17 cellular contexts compared by ENCODE assay signal in genomic region chr3:123842711-123843110, GRCh38. TPM values are rescaled to one million over a fixed set of nuclear protein-coding genes. Genes with fewer than 3 reads are reported as not detected.
DNase-seq lines count a peak whose midpoint lies in the region; ATAC-seq and TF ChIP-seq lines count a peak whose summit lies in the region.
"Had no signal": no experiment of that assay in that cellular context is flagged by ENCODE, and none has a peak within 500 bp of the region (broad histone marks: within the 10 kb centered on the region; RNA-seq: fewer than 3 reads in every experiment).

No MANE protein-coding gene starts in this region.

- CTCF ChIA-PET in IMR-90 (lab: Yijun Ruan, JAX): no interaction called here

- H3K4me1 ChIP-seq in IMR-90 (ENCODE audit: control insufficient read depth, insufficient read depth, low read length) (peaks cover 5% of the 10 kb centered on the region; the same call in 1 of the 2 replicates), ectodermal cell (ENCODE audit: control insufficient read depth, insufficient read depth, low read length) (peaks cover 18% of the 10 kb centered on the region), neuron (ENCODE audit: insufficient read depth, low read length) (peaks cover 21% of the 10 kb centered on the region)

- no peaks in the 10 kb centered on the region for H3K27me3 ChIP-seq in IMR-90 (ENCODE audit: control insufficient read depth, insufficient read depth, low read length)
- no peaks in the 10 kb centered on the region for H3K27me3 ChIP-seq in ectodermal cell (ENCODE audit: control insufficient read depth, insufficient read depth, low read length, poor library complexity, severe bottlenecking)
- no peaks in the 10 kb centered on the region for H3K27me3 ChIP-seq in neuron (ENCODE audit: insufficient read depth, low read length)

- H3K36me3 ChIP-seq in IMR-90 (ENCODE audit: control insufficient read depth, insufficient read depth, low read length) (peaks cover 17% of the 10 kb centered on the region), ectodermal cell (ENCODE audit: control insufficient read depth, insufficient read depth, low read length) (no peaks in the 10 kb centered on the region), neuron (ENCODE audit: insufficient read depth, low read length) (no peaks in the 10 kb centered on the region)

- in situ Hi-C loops in IMR-90 (cut with MboI; ENCODE audit: low sequenced_read_pairs): no loop called here

- no peak overlapping the region for H4K91ac ChIP-seq in IMR-90 (ENCODE audit: insufficient read depth, low read depth, low read length)

- H3K4me3 ChIP-seq in IMR-90 (ENCODE audit: insufficient read depth, low read depth, low read length) (no peak overlapping the region), ectodermal cell (ENCODE audit: insufficient read depth, low read depth, low read length) (no peak overlapping the region), neuron (ENCODE audit: low read length) (no peak overlapping the region)

- no peak for ATAC-seq in IMR-90 (ENCODE audit: low read depth)
- ATAC-seq in GM19328 (IDR thresholded peaks at IDR 0.05; ENCODE audit: unreplicated experiment): no peak

- intact Hi-C loops in IMR-90 (cut with micrococcal nuclease): no loop called here

- peak overlapping the region; percentile 40 for H2BK5ac ChIP-seq in IMR-90 (ENCODE audit: low read depth, low read length, poor library complexity, severe bottlenecking)

- H2BK15ac ChIP-seq in IMR-90 (ENCODE audit: low read depth, low read length): peak overlapping the region; percentile 39; the same call in 1 of the 3 replicates

- H3K14ac ChIP-seq in IMR-90 (replicated peaks; ENCODE audit: low read depth, low read length): no peak overlapping the region; the same call in 1 of the 2 replicates

- H4K20me1 ChIP-seq in IMR-90 (ENCODE audit: insufficient read depth, low read length): peaks cover 9% of the 10 kb centered on the region; the same call in 1 of the 2 replicates

- H3K9ac ChIP-seq in IMR-90 (ENCODE audit: low read depth, low read length): no peak overlapping the region

- TF ChIP-seq CTCF in IMR-90 (conservative IDR thresholded peaks at IDR 0.05; ENCODE audit: low read depth, low read length): no peak

- H3K23ac ChIP-seq in IMR-90 (ENCODE audit: low read depth, low read length): no peak overlapping the region

- H2AK9ac ChIP-seq in IMR-90 (replicated peaks; ENCODE audit: low read depth, low read length, poor library complexity): no peak overlapping the region

- DNase-seq in ELR (ENCODE audit: low read depth) (peak; percentile 19), IMR-90 (no peak), cerebellar cortex (ENCODE audit: low spot score) (no peak), SHP77 treated with DMSO at 0.1 percent for 48 hours (lab: John Stamatoyannopoulos, UW) (no peak), NK-92 (lab: John Stamatoyannopoulos, UW; ENCODE audit: unreplicated experiment) (no peak)
- DNase-seq: ACHN; C1 segment of cervical spinal cord; Calu3; CD4-positive, alpha-beta T cell; DMS79 treated with DMSO at 0.1 percent for 48 hours; EL; GDM1; GOT3; HCEC 1CT had no signal

- peak overlapping the region; percentile 21; the same call in 1 of the 2 replicates for H2AK5ac ChIP-seq in IMR-90 (ENCODE audit: low read depth, low read length)

- H2AFZ ChIP-seq in IMR-90 (replicated peaks; ENCODE audit: low read length, poor library complexity) (no peak overlapping the region), neuron (ENCODE audit: low read depth, low read length) (peak overlapping the region; percentile 12)

- H3K79me1 ChIP-seq in IMR-90 (ENCODE audit: low read depth in 1 of 2, low read length in 2 of 2): peaks cover 16 to 39% of the 10 kb centered on the region in 2 experiments

- H3K4me2 ChIP-seq in IMR-90 (ENCODE audit: low read depth, low read length): no peak overlapping the region

- H2BK120ac ChIP-seq in IMR-90 (ENCODE audit: low read depth, low read length): peak overlapping the region; percentile 18; the same call in 1 of the 2 replicates

- no peak overlapping the region for H3K18ac ChIP-seq in IMR-90 (ENCODE audit: low read depth, low read length)

- no peak for TF ChIP-seq RAD21 in IMR-90 (IDR thresholded peaks at IDR 0.05; ENCODE audit: low read length)

- H3K27ac ChIP-seq in IMR-90 (ENCODE audit: insufficient read depth, low read length) (no peak overlapping the region), ectodermal cell (ENCODE audit: insufficient read depth, low read depth, low read length, poor library complexity, severe bottlenecking) (peak overlapping the region; percentile 96)

- no peak for TF ChIP-seq POLR2A in IMR-90 (IDR thresholded peaks at IDR 0.05; ENCODE audit: low read depth, low read length)

- H2BK20ac ChIP-seq in IMR-90 (ENCODE audit: low read depth, low read length): 0 out of 2 replicates have a peak overlapping the region, but pooled peaks have one; percentile 21

- H4K8ac ChIP-seq in IMR-90 (ENCODE audit: low read depth in 2 of 2, low read length in 2 of 2): peak overlapping the region in 1 of 2 experiments; percentile 25; a peak in 1 of 4 replicates

- no CpG with 5 or more reads among the region's 4 CpGs for WGBS in IMR-90 (ENCODE audit: extremely low coverage in 2 of 2, insufficient read length in 1 of 2), 2 experiments
- WGBS in ectodermal cell, 2 experiments: 94 to 96% methylated on average over 4 of the region's 4 CpGs

- H3K56ac ChIP-seq in IMR-90 (ENCODE audit: extremely low read depth, insufficient read depth, low read length): no peak overlapping the region

- peaks cover 6% of the 10 kb centered on the region; the same call in 1 of the 2 replicates for H3K9me1 ChIP-seq in IMR-90 (ENCODE audit: insufficient read depth, low read length)

- POLR2A ChIA-PET in IMR-90 (lab: Charles Lee; ENCODE audit: unreplicated experiment): no interaction called here

- dilution Hi-C loops in IMR-90 (cut with HindIII; ENCODE audit: low sequenced_read_pairs, unreplicated experiment): no loop called here

- 0 out of 2 replicates have a peak overlapping the region, but pooled peaks have one; percentile 24 for H3K4ac ChIP-seq in IMR-90 (ENCODE audit: low read depth, low read length)

- BruUV-seq in IMR-90 (replicated peaks; lab: Mats Ljungman, UMichigan): no TSS peak

- H4K5ac ChIP-seq in IMR-90 (ENCODE audit: low read depth, low read length): peak overlapping the region; percentile 39; the same call in 1 of the 2 replicates

- peaks cover 17% of the 10 kb centered on the region for H3K9me3 ChIP-seq in IMR-90 (ENCODE audit: control insufficient read depth, insufficient read depth, low read length)
- H3K9me3 ChIP-seq in ectodermal cell (ENCODE audit: control insufficient read depth, low read length): peaks cover 7% of the 10 kb centered on the region
- H3K9me3 ChIP-seq in neuron (ENCODE audit: low read length): no peaks in the 10 kb centered on the region

TF ChIP-seq in IMR-90, 13 proteins besides CTCF, POLR2A, EP300 and RAD21:
- TF ChIP-seq ELK1 (IDR thresholded peaks at IDR 0.05; ENCODE audit: borderline replicate concordance, low read depth, low read length) (no peak), MAZ (IDR thresholded peaks at IDR 0.05; ENCODE audit: borderline replicate concordance, low read depth, low read length) (no peak), CHD1 (IDR thresholded peaks at IDR 0.05; ENCODE audit: low read depth, low read length) (no peak), CEBPB (IDR thresholded peaks at IDR 0.05; ENCODE audit: low read depth, low read length) (no peak), USF2 (IDR thresholded peaks at IDR 0.05; ENCODE audit: low read depth, low read length) (no peak), NFE2L2 (IDR thresholded peaks at IDR 0.05; ENCODE audit: low read depth, low read length) (no peak), FOS (IDR thresholded peaks at IDR 0.05; ENCODE audit: low read depth, low read length) (no peak), BHLHE40 (IDR thresholded peaks at IDR 0.05; ENCODE audit: low read depth, low read length) (no peak), SMC3 (IDR thresholded peaks at IDR 0.05; ENCODE audit: low read depth, low read length) (no peak), MXI1 (IDR thresholded peaks at IDR 0.05; ENCODE audit: borderline replicate concordance, low read depth, low read length) (no peak), RFX5 (IDR thresholded peaks at IDR 0.05; ENCODE audit: low read depth, low read length) (no peak)

RNA-seq across cellular contexts. Expression of gene MYLK, which starts 41.4 kb away (rescaled TPM):
- 484 and 521 TPM in 2 replicates for total RNA-seq in IMR-90 (2012; rRNA removed)
- polyA plus RNA-seq in IMR-90 (2012; rRNA removed): 299 and 304 TPM in 2 replicates
- polyA plus RNA-seq in IMR-90 (2012; cell fraction: cytosol; rRNA removed): 167 and 319 TPM in 2 replicates
- polyA plus RNA-seq in IMR-90 (2012; cell fraction: nucleus; rRNA removed; ENCODE audit: low replicate concordance): 217 and 221 TPM in 2 replicates
- 24.7 TPM for polyA plus RNA-seq in ectodermal cell (2013, experiment 1 of 4)
- polyA plus RNA-seq in ectodermal cell (2013, experiment 2 of 4): 36.3 TPM
- polyA plus RNA-seq in ectodermal cell (2013, experiment 3 of 4): 22.8 TPM
- polyA plus RNA-seq in ectodermal cell (2013, experiment 4 of 4): 25.2 TPM
